Comparison of ENCODE assay signal across 1 cellular context in the genomic region with DNA sequence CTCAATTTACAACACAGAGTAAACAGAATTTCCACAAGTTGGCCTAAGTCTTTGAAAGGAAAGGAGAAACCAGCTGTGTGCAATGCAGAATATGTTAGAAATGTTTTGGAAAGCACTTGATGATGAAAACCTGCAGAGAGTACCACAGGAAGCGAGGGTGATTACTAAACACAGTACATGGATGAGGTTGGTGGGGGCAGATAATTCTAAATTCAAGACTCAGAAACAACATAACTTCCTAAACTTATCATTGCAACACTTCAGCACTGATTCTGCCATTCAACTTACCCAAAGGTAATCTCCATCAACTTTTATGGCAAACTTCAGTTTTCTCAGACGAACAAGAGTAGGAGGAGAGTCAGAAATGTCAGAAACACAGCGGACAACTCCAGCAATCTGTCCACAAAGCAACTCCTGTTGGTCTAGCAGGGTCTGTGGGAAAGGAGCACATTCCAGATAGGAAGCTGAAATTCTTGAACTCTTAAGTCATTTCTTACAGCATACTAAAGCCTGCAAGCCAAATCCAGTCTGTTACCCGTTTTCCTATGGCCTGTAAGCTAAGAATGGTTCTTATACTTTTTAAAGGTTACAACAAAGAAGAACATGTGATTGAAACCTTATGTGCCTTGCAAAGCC.
TF ChIP-seq lines count a peak whose summit lies in the region.

No MANE protein-coding gene starts in this region.

TF ChIP-seq in K562, 482 proteins besides CTCF, POLR2A, EP300 and RAD21:
- TF ChIP-seq TRIM24 (IDR thresholded peaks at IDR 0.05) (no peak), FUS (optimal IDR thresholded peaks at IDR 0.05; ENCODE audit: low read depth, low read length) (no peak)
